2 cellular contexts compared by ENCODE assay signal in the genomic region with DNA sequence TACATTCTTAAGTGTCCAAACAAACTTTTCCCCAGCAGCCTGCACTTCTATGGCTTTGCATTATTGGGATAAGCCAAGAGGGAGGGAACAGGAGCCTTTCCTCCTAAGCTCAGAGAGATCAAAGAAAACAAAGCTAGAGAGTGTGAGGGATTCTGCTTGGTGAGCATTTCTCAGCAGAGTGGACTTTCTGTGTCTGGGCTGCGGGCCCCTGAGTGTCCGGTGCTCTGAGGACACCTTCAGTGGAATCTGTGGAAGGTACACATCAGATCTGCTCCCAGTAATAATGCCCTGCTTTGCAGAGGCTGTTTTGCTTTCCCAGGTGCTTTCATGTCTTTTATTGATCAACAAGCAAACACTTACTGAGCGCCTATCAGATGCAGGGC.
A peak's percentile ranks its signal among the peaks of the same experiment; 100 is the strongest.
TF ChIP-seq lines count a peak whose summit lies in the region.

No MANE protein-coding gene starts in this region.

TF ChIP-seq in A549, 52 proteins besides CTCF, POLR2A, EP300 and RAD21:
- TF ChIP-seq MAFK (IDR thresholded peaks at IDR 0.05; ENCODE audit: partially characterized antibody) (peak; percentile 16), SMC3 (IDR thresholded peaks at IDR 0.05) (no peak)

TF ChIP-seq in HepG2, 621 proteins besides CTCF, POLR2A, EP300 and RAD21:
- TF ChIP-seq CBX5 (CRISPR knock-in tag; IDR thresholded peaks at IDR 0.05; ENCODE audit: borderline replicate concordance) (no peak), ZNF614 (CRISPR knock-in tag; IDR thresholded peaks at IDR 0.05; ENCODE audit: borderline replicate concordance) (no peak), ZC3H13 (CRISPR knock-in tag; IDR thresholded peaks at IDR 0.05) (no peak), CREB3 (CRISPR knock-in tag; IDR thresholded peaks at IDR 0.05) (no peak), RARG (CRISPR knock-in tag; IDR thresholded peaks at IDR 0.05; ENCODE audit: low read depth) (no peak), TFDP2 (CRISPR knock-in tag; IDR thresholded peaks at IDR 0.05) (no peak), ZFP37 (CRISPR knock-in tag; IDR thresholded peaks at IDR 0.05; ENCODE audit: borderline replicate concordance) (no peak)
